ENCODE assay signal across 2 cellular contexts in genomic region chr5:72034710-72035109, GRCh38.
TF ChIP-seq lines count a peak whose summit lies in the region.

No MANE protein-coding gene starts in this region.

TF ChIP-seq in GM23338, 12 proteins besides CTCF, POLR2A, EP300 and RAD21:
- TF ChIP-seq, protein P1, sequence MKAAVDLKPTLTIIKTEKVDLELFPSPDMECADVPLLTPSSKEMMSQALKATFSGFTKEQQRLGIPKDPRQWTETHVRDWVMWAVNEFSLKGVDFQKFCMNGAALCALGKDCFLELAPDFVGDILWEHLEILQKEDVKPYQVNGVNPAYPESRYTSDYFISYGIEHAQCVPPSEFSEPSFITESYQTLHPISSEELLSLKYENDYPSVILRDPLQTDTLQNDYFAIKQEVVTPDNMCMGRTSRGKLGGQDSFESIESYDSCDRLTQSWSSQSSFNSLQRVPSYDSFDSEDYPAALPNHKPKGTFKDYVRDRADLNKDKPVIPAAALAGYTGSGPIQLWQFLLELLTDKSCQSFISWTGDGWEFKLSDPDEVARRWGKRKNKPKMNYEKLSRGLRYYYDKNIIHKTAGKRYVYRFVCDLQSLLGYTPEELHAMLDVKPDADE (IDR thresholded peaks at IDR 0.05), result no peak
- TF ChIP-seq POLR2AphosphoS5 (IDR thresholded peaks at IDR 0.05; ENCODE audit: low read depth) (no peak), NANOG (IDR thresholded peaks at IDR 0.05; ENCODE audit: borderline replicate concordance) (no peak), EZH2phosphoT487 (IDR thresholded peaks at IDR 0.05; ENCODE audit: unreplicated experiment) (no peak), ZNF114 (CRISPR knock-in tag; IDR thresholded peaks at IDR 0.05) (no peak), ZNF331 (CRISPR knock-in tag; IDR thresholded peaks at IDR 0.05; ENCODE audit: low read depth) (no peak), STAT1 (IDR thresholded peaks at IDR 0.05; ENCODE audit: unreplicated experiment) (no peak), JUNB (IDR thresholded peaks at IDR 0.05; ENCODE audit: unreplicated experiment) (no peak), EZH2 (IDR thresholded peaks at IDR 0.05; ENCODE audit: low read depth, unreplicated experiment) (no peak)
- TF ChIP-seq, protein P2, sequence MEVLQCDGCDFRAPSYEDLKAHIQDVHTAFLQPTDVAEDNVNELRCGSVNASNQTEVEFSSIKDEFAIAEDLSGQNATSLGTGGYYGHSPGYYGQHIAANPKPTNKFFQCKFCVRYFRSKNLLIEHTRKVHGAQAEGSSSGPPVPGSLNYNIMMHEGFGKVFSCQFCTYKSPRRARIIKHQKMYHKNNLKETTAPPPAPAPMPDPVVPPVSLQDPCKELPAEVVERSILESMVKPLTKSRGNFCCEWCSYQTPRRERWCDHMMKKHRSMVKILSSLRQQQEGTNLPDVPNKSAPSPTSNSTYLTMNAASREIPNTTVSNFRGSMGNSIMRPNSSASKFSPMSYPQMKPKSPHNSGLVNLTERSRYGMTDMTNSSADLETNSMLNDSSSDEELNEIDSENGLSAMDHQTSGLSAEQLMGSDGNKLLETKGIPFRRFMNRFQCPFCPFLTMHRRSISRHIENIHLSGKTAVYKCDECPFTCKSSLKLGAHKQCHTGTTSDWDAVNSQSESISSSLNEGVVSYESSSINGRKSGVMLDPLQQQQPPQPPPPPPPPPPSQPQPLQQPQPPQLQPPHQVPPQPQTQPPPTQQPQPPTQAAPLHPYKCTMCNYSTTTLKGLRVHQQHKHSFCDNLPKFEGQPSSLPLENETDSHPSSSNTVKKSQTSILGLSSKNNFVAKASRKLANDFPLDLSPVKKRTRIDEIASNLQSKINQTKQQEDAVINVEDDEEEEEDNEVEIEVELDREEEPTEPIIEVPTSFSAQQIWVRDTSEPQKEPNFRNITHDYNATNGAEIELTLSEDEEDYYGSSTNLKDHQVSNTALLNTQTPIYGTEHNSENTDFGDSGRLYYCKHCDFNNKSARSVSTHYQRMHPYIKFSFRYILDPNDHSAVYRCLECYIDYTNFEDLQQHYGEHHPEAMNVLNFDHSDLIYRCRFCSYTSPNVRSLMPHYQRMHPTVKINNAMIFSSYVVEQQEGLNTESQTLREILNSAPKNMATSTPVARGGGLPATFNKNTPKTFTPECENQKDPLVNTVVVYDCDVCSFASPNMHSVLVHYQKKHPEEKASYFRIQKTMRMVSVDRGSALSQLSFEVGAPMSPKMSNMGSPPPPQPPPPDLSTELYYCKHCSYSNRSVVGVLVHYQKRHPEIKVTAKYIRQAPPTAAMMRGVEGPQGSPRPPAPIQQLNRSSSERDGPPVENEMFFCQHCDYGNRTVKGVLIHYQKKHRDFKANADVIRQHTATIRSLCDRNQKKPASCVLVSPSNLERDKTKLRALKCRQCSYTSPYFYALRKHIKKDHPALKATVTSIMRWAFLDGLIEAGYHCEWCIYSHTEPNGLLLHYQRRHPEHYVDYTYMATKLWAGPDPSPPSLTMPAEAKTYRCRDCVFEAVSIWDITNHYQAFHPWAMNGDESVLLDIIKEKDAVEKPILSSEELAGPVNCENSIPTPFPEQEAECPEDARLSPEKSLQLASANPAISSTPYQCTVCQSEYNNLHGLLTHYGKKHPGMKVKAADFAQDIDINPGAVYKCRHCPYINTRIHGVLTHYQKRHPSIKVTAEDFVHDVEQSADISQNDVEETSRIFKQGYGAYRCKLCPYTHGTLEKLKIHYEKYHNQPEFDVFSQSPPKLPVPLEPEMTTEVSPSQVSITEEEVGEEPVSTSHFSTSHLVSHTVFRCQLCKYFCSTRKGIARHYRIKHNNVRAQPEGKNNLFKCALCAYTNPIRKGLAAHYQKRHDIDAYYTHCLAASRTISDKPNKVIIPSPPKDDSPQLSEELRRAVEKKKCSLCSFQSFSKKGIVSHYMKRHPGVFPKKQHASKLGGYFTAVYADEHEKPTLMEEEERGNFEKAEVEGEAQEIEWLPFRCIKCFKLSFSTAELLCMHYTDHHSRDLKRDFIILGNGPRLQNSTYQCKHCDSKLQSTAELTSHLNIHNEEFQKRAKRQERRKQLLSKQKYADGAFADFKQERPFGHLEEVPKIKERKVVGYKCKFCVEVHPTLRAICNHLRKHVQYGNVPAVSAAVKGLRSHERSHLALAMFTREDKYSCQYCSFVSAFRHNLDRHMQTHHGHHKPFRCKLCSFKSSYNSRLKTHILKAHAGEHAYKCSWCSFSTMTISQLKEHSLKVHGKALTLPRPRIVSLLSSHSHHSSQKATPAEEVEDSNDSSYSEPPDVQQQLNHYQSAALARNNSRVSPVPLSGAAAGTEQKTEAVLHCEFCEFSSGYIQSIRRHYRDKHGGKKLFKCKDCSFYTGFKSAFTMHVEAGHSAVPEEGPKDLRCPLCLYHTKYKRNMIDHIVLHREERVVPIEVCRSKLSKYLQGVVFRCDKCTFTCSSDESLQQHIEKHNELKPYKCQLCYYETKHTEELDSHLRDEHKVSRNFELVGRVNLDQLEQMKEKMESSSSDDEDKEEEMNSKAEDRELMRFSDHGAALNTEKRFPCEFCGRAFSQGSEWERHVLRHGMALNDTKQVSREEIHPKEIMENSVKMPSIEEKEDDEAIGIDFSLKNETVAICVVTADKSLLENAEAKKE (CRISPR knock-in tag; IDR thresholded peaks at IDR 0.05), result no peak
TF ChIP-seq in GM23338: peak in this region for 0.

TF ChIP-seq in H1, 55 proteins besides CTCF, POLR2A, EP300 and RAD21 (continued from another document):
- TF ChIP-seq POU5F1 (IDR thresholded peaks at IDR 0.05; ENCODE audit: low read depth, low read length) (no peak), CHD2 (IDR thresholded peaks at IDR 0.05; ENCODE audit: low read length) (no peak), RNF2 (IDR thresholded peaks at IDR 0.05; ENCODE audit: borderline replicate concordance, low read depth, low read length, missing control alignments, poor library complexity, severe bottlenecking) (no peak), CBX8 (IDR thresholded peaks at IDR 0.05; ENCODE audit: borderline replicate concordance, low read depth, low read length) (no peak), TAF7 (optimal IDR thresholded peaks at IDR 0.05; ENCODE audit: borderline replicate concordance, low read depth, low read length) (no peak), JUND (IDR thresholded peaks at IDR 0.05; ENCODE audit: low read length) (no peak), MAX (IDR thresholded peaks at IDR 0.05) (no peak), CREB1 (IDR thresholded peaks at IDR 0.05) (no peak), ZNF274 (IDR thresholded peaks at IDR 0.05; ENCODE audit: borderline replicate concordance, extremely low read depth, low read length) (no peak), USF2 (IDR thresholded peaks at IDR 0.05; ENCODE audit: low read length) (no peak)
- TF ChIP-seq, protein P3, sequence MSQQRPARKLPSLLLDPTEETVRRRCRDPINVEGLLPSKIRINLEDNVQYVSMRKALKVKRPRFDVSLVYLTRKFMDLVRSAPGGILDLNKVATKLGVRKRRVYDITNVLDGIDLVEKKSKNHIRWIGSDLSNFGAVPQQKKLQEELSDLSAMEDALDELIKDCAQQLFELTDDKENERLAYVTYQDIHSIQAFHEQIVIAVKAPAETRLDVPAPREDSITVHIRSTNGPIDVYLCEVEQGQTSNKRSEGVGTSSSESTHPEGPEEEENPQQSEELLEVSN (IDR thresholded peaks at IDR 0.05), result no peak
